In genomic region chr3:47611577-47611976, GRCh38 we compare ENCODE assay signal across 16 cellular contexts. TPM values are rescaled to one million over a fixed set of nuclear protein-coding genes. Genes with fewer than 3 reads are reported as not detected.
A peak's percentile ranks its signal among the peaks of the same experiment; 100 is the strongest.
DNase-seq lines count a peak whose midpoint lies in the region; ATAC-seq and TF ChIP-seq lines count a peak whose summit lies in the region.
"Had no signal": no experiment of that assay in that cellular context is flagged by ENCODE, and none has a peak within 500 bp of the region (broad histone marks: within the 10 kb centered on the region; RNA-seq: fewer than 3 reads in every experiment).

No MANE protein-coding gene starts in this region.

- H3K27ac ChIP-seq in H9 (ENCODE audit: insufficient read length, low read depth, low read length) (no peak overlapping the region), subcutaneous abdominal adipose tissue (ENCODE audit: low read depth, low read length) (peak overlapping the region; percentile 15), suprapubic skin (no peak overlapping the region)
- H3K27ac ChIP-seq: prostate gland had no signal

- H3K18ac ChIP-seq in H9 (ENCODE audit: insufficient read length, low read depth, low read length): no peak overlapping the region

- no peaks in the 10 kb centered on the region for H3K27me3 Mint-ChIP-seq in H9 (ENCODE audit: low read depth)
- H3K27me3 Mint-ChIP-seq in activated naive CD8-positive, alpha-beta T cell treated with anti-CD3 and anti-CD28 coated beads, Interleukin-2, amount 10 ng/mL, durations not matched to agents 7 days and 5 days: no peaks in the 10 kb centered on the region
- H3K27me3 Mint-ChIP-seq in immature natural killer cell (ENCODE audit: low read depth in 3 of 3): no peaks in the 10 kb centered on the region

- peaks cover 20 to 42% (median 26%) of the 10 kb centered on the region in 5 donors for H3K36me3 ChIP-seq in subcutaneous abdominal adipose tissue (ENCODE audit: control insufficient read depth in 5 of 5, insufficient read depth in 5 of 5, low read length in 5 of 5)
- H3K36me3 ChIP-seq in suprapubic skin: peaks cover 44% of the 10 kb centered on the region
- H3K36me3 ChIP-seq: prostate gland had no signal

- no peak overlapping the region for H2AFZ ChIP-seq in H9 (ENCODE audit: low read length)
- H2AFZ ChIP-seq: PC-9 had no signal

- no peaks in the 10 kb centered on the region for H3K79me2 ChIP-seq in H9 (ENCODE audit: insufficient read depth, low read length)

- H3K9ac ChIP-seq in H9 (ENCODE audit: extremely low read depth, insufficient read length, low read length): no peak overlapping the region
- H3K9ac ChIP-seq in subcutaneous abdominal adipose tissue (ENCODE audit: low read length in 5 of 5): no peak overlapping the region

- H3K23me2 ChIP-seq in H9 (ENCODE audit: insufficient read length, low read depth, low read length, poor library complexity, severe bottlenecking): no peaks in the 10 kb centered on the region

- H3K36me3 Mint-ChIP-seq in H9 (ENCODE audit: insufficient read depth in 1 of 3, low read depth in 3 of 3): peaks cover 41 to 57% (median 51%) of the 10 kb centered on the region in 3 experiments
- peaks cover 16% of the 10 kb centered on the region for H3K36me3 Mint-ChIP-seq in activated naive CD8-positive, alpha-beta T cell treated with anti-CD3 and anti-CD28 coated beads, Interleukin-2, amount 10 ng/mL, durations not matched to agents 7 days and 5 days
- H3K36me3 Mint-ChIP-seq in immature natural killer cell: peaks cover 8 to 25% (median 17%) of the 10 kb centered on the region in 3 donors

- no peak overlapping the region for H3K4ac ChIP-seq in H9 (ENCODE audit: low read depth, low read length)

- no peak overlapping the region for H3K14ac ChIP-seq in H9 (ENCODE audit: insufficient read depth, low read length)

- H3K27ac Mint-ChIP-seq in H9: peak overlapping the region in 2 of 3 experiments; percentile 3 to 6; a peak in 2 of 7 replicates
- peak overlapping the region; percentile 41 for H3K27ac Mint-ChIP-seq in activated naive CD8-positive, alpha-beta T cell treated with anti-CD3 and anti-CD28 coated beads, Interleukin-2, amount 10 ng/mL, durations not matched to agents 7 days and 5 days
- peak overlapping the region in 4 of 6 donors; percentile 2 to 67 (median 34) for H3K27ac Mint-ChIP-seq in immature natural killer cell
- H3K27ac Mint-ChIP-seq: T-helper 1 cell treated with Interleukin-12 subunit alpha and Interleukin-12 subunit beta and Interleukin-4 antibody, amounts not matched to agents 30 μg/mL and 1 μg/mL, for 36 hours had no signal

- TF ChIP-seq POLR2A in suprapubic skin (IDR thresholded peaks at IDR 0.05): no peak

- H3K23ac ChIP-seq in H9 (ENCODE audit: insufficient read length, low read depth, low read length): no peak overlapping the region

- no peak overlapping the region for H4K5ac ChIP-seq in H9 (ENCODE audit: insufficient read length, low read depth, low read length)

- no peak overlapping the region for H3T11ph ChIP-seq in H9 (ENCODE audit: low read length)

- H4K8ac ChIP-seq in H9 (replicated peaks; ENCODE audit: insufficient read length, low read depth, low read length): no peak overlapping the region

- POLR2A ChIA-PET in activated naive CD8-positive, alpha-beta T cell treated with anti-CD3 and anti-CD28 coated beads, Interleukin-2, amount 10 ng/mL, durations not matched to agents 7 days and 5 days (lab: Charles Lee): no interaction called here

- H2BK15ac ChIP-seq in H9 (ENCODE audit: low read depth, low read length): no peak overlapping the region

- H3K9me3 ChIP-seq in H9 (ENCODE audit: control insufficient read depth, low read depth, low read length): no peaks in the 10 kb centered on the region
- no peaks in the 10 kb centered on the region for H3K9me3 ChIP-seq in subcutaneous abdominal adipose tissue (ENCODE audit: control insufficient read depth in 5 of 5, low read length in 5 of 5)
- no peaks in the 10 kb centered on the region for H3K9me3 ChIP-seq in suprapubic skin
- H3K9me3 ChIP-seq: mucosa of descending colon, prostate gland had no signal

- no peak for TF ChIP-seq CTCF in H9 (conservative IDR thresholded peaks at IDR 0.05)
- TF ChIP-seq CTCF in suprapubic skin (IDR thresholded peaks at IDR 0.05): no peak

- H3K4me1 ChIP-seq in H9 (ENCODE audit: insufficient read depth, low read length) (no peaks in the 10 kb centered on the region), subcutaneous abdominal adipose tissue (ENCODE audit: control insufficient read depth in 5 of 5, insufficient read depth in 5 of 5, low read length in 5 of 5) (peaks cover 0 to 12% (median 12%) of the 10 kb centered on the region in 5 donors), suprapubic skin (no peaks in the 10 kb centered on the region)

- no peak overlapping the region for H2BK20ac ChIP-seq in H9 (ENCODE audit: low read depth, low read length, poor library complexity, severe bottlenecking)

- H2BK5ac ChIP-seq in H9 (ENCODE audit: insufficient read length, low read length): no peak overlapping the region

- no peak for ATAC-seq in activated naive CD8-positive, alpha-beta T cell treated with anti-CD3 and anti-CD28 coated beads, Interleukin-2, amount 10 ng/mL, durations not matched to agents 7 days and 5 days (ENCODE audit: low read depth)

- H3K4me3 Mint-ChIP-seq in H9 (no peak overlapping the region), immature natural killer cell (no peak overlapping the region)
- no peak overlapping the region for H3K4me3 Mint-ChIP-seq in activated naive CD8-positive, alpha-beta T cell treated with anti-CD3 and anti-CD28 coated beads, Interleukin-2, amount 10 ng/mL, durations not matched to agents 7 days and 5 days
- H3K4me3 Mint-ChIP-seq: T-helper 1 cell treated with Interleukin-12 subunit alpha and Interleukin-12 subunit beta and Interleukin-4 antibody, amounts not matched to agents 30 μg/mL and 1 μg/mL, for 36 hours had no signal

- H3K4me1 Mint-ChIP-seq in H9: 0 out of 4 replicates have a peak, but pooled peaks cover 0 to 3% of the 10 kb centered on the region in 2 experiments
- peaks cover 3% of the 10 kb centered on the region for H3K4me1 Mint-ChIP-seq in activated naive CD8-positive, alpha-beta T cell treated with anti-CD3 and anti-CD28 coated beads, Interleukin-2, amount 10 ng/mL, durations not matched to agents 7 days and 5 days
- no peaks in the 10 kb centered on the region for H3K4me1 Mint-ChIP-seq in immature natural killer cell

- H3K9me3 Mint-ChIP-seq in H9 (no peaks in the 10 kb centered on the region), immature natural killer cell (no peaks in the 10 kb centered on the region)
- no peaks in the 10 kb centered on the region for H3K9me3 Mint-ChIP-seq in activated naive CD8-positive, alpha-beta T cell treated with anti-CD3 and anti-CD28 coated beads, Interleukin-2, amount 10 ng/mL, durations not matched to agents 7 days and 5 days
- H3K9me3 Mint-ChIP-seq: T-helper 1 cell treated with Interleukin-12 subunit alpha and Interleukin-12 subunit beta and Interleukin-4 antibody, amounts not matched to agents 30 μg/mL and 1 μg/mL, for 36 hours had no signal

- H3K4me2 ChIP-seq in H9 (ENCODE audit: insufficient read depth, insufficient read length, low read length): no peak overlapping the region
- H3K4me2 ChIP-seq: PC-9 had no signal

- H3K79me1 ChIP-seq in H9 (ENCODE audit: insufficient read depth, low read depth, low read length, poor library complexity, severe bottlenecking): peaks cover 3% of the 10 kb centered on the region

- WGBS in H9 (ENCODE audit: extremely low coverage, insufficient read length, low lambda C conversion rate): no CpG with 5 or more reads among the region's 2 CpGs
- WGBS in suprapubic skin: 78% methylated on average over 2 of the region's 2 CpGs

- no peak overlapping the region for H2AK5ac ChIP-seq in H9 (ENCODE audit: insufficient read length, low read length)

- H2BK12ac ChIP-seq in H9 (ENCODE audit: insufficient read length, low read depth, low read length): no peak overlapping the region

- no peak for TF ChIP-seq EP300 in suprapubic skin (IDR thresholded peaks at IDR 0.05)

- H3K4me3 ChIP-seq in subcutaneous abdominal adipose tissue (ENCODE audit: low read depth in 1 of 5, low read length in 5 of 5) (no peak overlapping the region), suprapubic skin (no peak overlapping the region)
- H3K4me3 ChIP-seq: mucosa of descending colon, PC-9, prostate gland had no signal

- H2BK120ac ChIP-seq in H9 (ENCODE audit: low read depth, low read length, poor library complexity, severe bottlenecking): no peak overlapping the region

- H3K56ac ChIP-seq in H9 (ENCODE audit: insufficient read length, low read depth, low read length): no peak overlapping the region

- H3K27me3 ChIP-seq in H9 (ENCODE audit: insufficient read depth, low read length): no peaks in the 10 kb centered on the region
- H3K27me3 ChIP-seq in subcutaneous abdominal adipose tissue (ENCODE audit: control insufficient read depth in 5 of 5, insufficient read depth in 4 of 5, low read length in 5 of 5): no peaks in the 10 kb centered on the region
- H3K27me3 ChIP-seq in suprapubic skin: no peaks in the 10 kb centered on the region

- DNase-seq in H9 (no peak), immature natural killer cell (no peak), COLO668 (lab: John Stamatoyannopoulos, UW; ENCODE audit: unreplicated experiment) (no peak), suprapubic skin (ENCODE audit: low spot score in 2 of 2) (no peak), dermis blood vessel endothelial cell (no peak)
- DNase-seq in activated naive CD8-positive, alpha-beta T cell treated with anti-CD3 and anti-CD28 coated beads, Interleukin-2, amount 10 ng/mL, durations not matched to agents 7 days and 5 days: no peak
- DNase-seq: activated CD4-positive, alpha-beta T cell treated with anti-CD3 and anti-CD28 coated beads, Interleukin-2, amount 50 U/mL, for 4 hours; activated effector memory CD4-positive, alpha-beta T cell treated with anti-CD3 and anti-CD28 coated beads, Interleukin-2, amount 50 U/mL, for 16 hours; cortex of kidney; mucosa of descending colon; stimulated activated CD4-positive, alpha-beta T cell treated with anti-CD3 and anti-CD28 coated beads, Interleukin-4, amount 100 ng/mL, for 1 hour; stimulated activated naive CD4-positive, alpha-beta T cell had no signal

- H4K91ac ChIP-seq in H9 (ENCODE audit: insufficient read length, low read depth, low read length): no peak overlapping the region

- H4K20me1 ChIP-seq in H9 (ENCODE audit: control insufficient read depth, insufficient read depth, insufficient read length): no peaks in the 10 kb centered on the region

RNA-seq across cellular contexts. Expression of gene CSPG5, which starts 32.9 kb away (rescaled TPM):
- total RNA-seq in H9 (2021) (5.4 and 5.7 TPM in 2 replicates), suprapubic skin (1 to 10 TPM in 3 of 4 donors, not detected in 1; 2.3 to 2.7 (median 2.4) TPM), dermis blood vessel endothelial cell (0.51 and 0.79 TPM in 2 replicates)
- total RNA-seq in activated naive CD8-positive, alpha-beta T cell treated with anti-CD3 and anti-CD28 coated beads, Interleukin-2, amount 10 ng/mL, durations not matched to agents 7 days and 5 days: under 1 TPM; 0.25 to 0.43 TPM
- not detected for polyA plus RNA-seq in immature natural killer cell
